8 cellular contexts compared by ENCODE assay signal in the genomic region with DNA sequence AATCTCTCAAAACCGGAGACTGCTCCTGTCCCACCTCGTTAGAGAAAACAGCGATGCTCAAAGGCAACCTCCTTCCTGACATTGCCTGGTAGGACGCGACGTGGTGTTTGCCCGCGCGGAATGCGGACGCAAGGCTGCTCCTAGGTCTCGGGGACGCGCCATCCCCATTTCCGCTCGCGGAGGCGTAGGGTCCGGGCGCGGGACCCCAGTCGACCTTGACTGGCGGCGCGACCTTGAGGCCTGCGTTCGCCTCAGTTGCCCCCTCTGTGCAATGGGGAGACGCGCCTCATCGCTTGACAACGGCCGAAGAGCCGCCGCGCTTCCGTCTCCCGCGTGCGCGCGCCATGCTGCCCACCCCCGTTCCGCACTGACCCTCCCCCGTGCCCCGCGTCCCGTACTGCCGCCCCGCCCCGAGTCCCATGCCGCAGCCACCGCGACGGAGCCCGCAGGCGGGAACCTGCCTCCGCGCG. TPM values are rescaled to one million over a fixed set of nuclear protein-coding genes. Genes with fewer than 3 reads are reported as not detected.
DNase-seq lines count a peak whose midpoint lies in the region; ATAC-seq and TF ChIP-seq lines count a peak whose summit lies in the region.

No MANE protein-coding gene starts in this region.

- H3K79me2 ChIP-seq in smooth muscle cell (ENCODE audit: low read depth) = peaks cover 42% of the 10 kb centered on the region

- H4K20me1 ChIP-seq in smooth muscle cell (ENCODE audit: low read depth) = peaks cover 42% of the 10 kb centered on the region

- H3K9me3 ChIP-seq in iPS-15b (ENCODE audit: control insufficient read depth, insufficient read depth, low read length) (no peaks in the 10 kb centered on the region), smooth muscle cell (replicated peaks; ENCODE audit: low read depth) (no peaks in the 10 kb centered on the region)

- ATAC-seq in HG02973 (IDR thresholded peaks at IDR 0.05; ENCODE audit: unreplicated experiment) = peak; percentile 19

- H3K27ac ChIP-seq in smooth muscle cell (ENCODE audit: low read depth) = peak overlapping the region; percentile 99

- peaks cover 23% of the 10 kb centered on the region for H3K36me3 ChIP-seq in iPS-15b (ENCODE audit: control insufficient read depth, insufficient read depth, low read length)
- H3K36me3 ChIP-seq in smooth muscle cell (ENCODE audit: low read depth) = peaks cover 4% of the 10 kb centered on the region

- H3K4me3 ChIP-seq in GM12875 (ENCODE audit: low read depth, low read length) (peak overlapping the region; percentile 86), astrocyte of the spinal cord (ENCODE audit: low read depth, low read length) (peak overlapping the region; percentile 98), iPS-15b (ENCODE audit: low read depth, low read length) (peak overlapping the region; percentile 84), smooth muscle cell (peak overlapping the region; percentile 72)

- in situ Hi-C loops in ACHN (cut with HindIII; ENCODE audit: low pct_ligation_motif_present, low pct_unique_long_range_greater_than_20kb, low sequenced_read_pairs) (no loop called here), astrocyte of the spinal cord (cut with HindIII; ENCODE audit: low sequenced_read_pairs) (no loop called here)

- WGBS in smooth muscle cell (ENCODE audit: low lambda C conversion rate) = 1% methylated on average over 46 of the region's 59 CpGs

- no peaks in the 10 kb centered on the region for H3K27me3 ChIP-seq in iPS-15b (ENCODE audit: control insufficient read depth, insufficient read depth, low read length)
- no peaks in the 10 kb centered on the region for H3K27me3 ChIP-seq in smooth muscle cell (ENCODE audit: low read depth)

- H3K4me1 ChIP-seq in iPS-15b (ENCODE audit: control insufficient read depth, insufficient read depth, low read length) (no peaks in the 10 kb centered on the region), smooth muscle cell (ENCODE audit: low read depth) (peaks cover 14% of the 10 kb centered on the region)

- peak overlapping the region; percentile 88 for H3K4me2 ChIP-seq in smooth muscle cell

- TF ChIP-seq CTCF in GM12875 (IDR thresholded peaks at IDR 0.05; ENCODE audit: borderline replicate concordance, insufficient read depth, low read depth, low read length) (no peak), astrocyte of the spinal cord (IDR thresholded peaks at IDR 0.05; ENCODE audit: low read depth, low read length) (no peak), smooth muscle cell (IDR thresholded peaks at IDR 0.05; ENCODE audit: borderline replicate concordance, insufficient read depth, poor library complexity, severe bottlenecking) (no peak)

- H3K9ac ChIP-seq in iPS-15b (ENCODE audit: low read depth, low read length) = peak overlapping the region; percentile 87
- H3K9ac ChIP-seq in smooth muscle cell (ENCODE audit: low read depth) = peak overlapping the region; percentile 20

- peak overlapping the region; percentile 97 for H2AFZ ChIP-seq in smooth muscle cell (ENCODE audit: low read depth)

- DNase-seq in ACHN (peak; percentile 79), NCI-H460 (ENCODE audit: extremely low read depth, low read depth) (peak; percentile 29), astrocyte of the spinal cord (ENCODE audit: low read depth, low spot score) (peak; percentile 43), smooth muscle cell (lab: John Stamatoyannopoulos, UW; ENCODE audit: unreplicated experiment) (no peak), GM19240 (ENCODE audit: insufficient read length, low spot score) (no peak)

- peaks cover 24% of the 10 kb centered on the region for H3F3A ChIP-seq in smooth muscle cell (ENCODE audit: low read depth)

RNA-seq across cellular contexts. Expression of a gene that starts 0.4 kb away (rescaled TPM):
- 4,126 and 4,272 TPM in 2 replicates for total RNA-seq in NCI-H460 (2014; rRNA removed; shearing (Covaris generic))
- 2,201 and 4,057 TPM in 2 replicates for polyA plus RNA-seq in NCI-H460 (2014; cell fraction: nucleus; rRNA removed)
- 3,153 and 3,434 TPM in 2 replicates for total RNA-seq in smooth muscle cell
- 2,853 and 2,990 TPM in 2 replicates for polyA plus RNA-seq in smooth muscle cell

RNA-seq across cellular contexts. Expression of a gene that starts 47.4 kb away (rescaled TPM):
- 20.9 and 21.0 TPM in 2 replicates for total RNA-seq in NCI-H460 (2014; rRNA removed; shearing (Covaris generic))
- 42.5 and 55.2 TPM in 2 replicates for polyA plus RNA-seq in NCI-H460 (2014; cell fraction: nucleus; rRNA removed)
- 5.7 and 8.8 TPM in 2 replicates for total RNA-seq in smooth muscle cell
- polyA plus RNA-seq in smooth muscle cell = 17.2 and 34.8 TPM in 2 replicates

RNA-seq across cellular contexts. Expression of a gene that starts 51.8 kb away (rescaled TPM):
- 194 and 220 TPM in 2 replicates for total RNA-seq in NCI-H460 (2014; rRNA removed; shearing (Covaris generic))
- 199 and 234 TPM in 2 replicates for polyA plus RNA-seq in NCI-H460 (2014; cell fraction: nucleus; rRNA removed)
- total RNA-seq in smooth muscle cell = 135 and 143 TPM in 2 replicates
- polyA plus RNA-seq in smooth muscle cell = 117 and 122 TPM in 2 replicates

Comparison
In these comparisons a context has a peak if more than half of its experiments do, and no peak if none do; other contexts are left out.
1. DNase-seq: peak in ACHN (single experiment), NCI-H460 (single experiment) and astrocyte of the spinal cord (single experiment); none in smooth muscle cell (single experiment) and GM19240 (single experiment).
2. Peak in every context shown above with its lines, with median percentiles within 50 percentile points of each other: H3K4me3 ChIP-seq.